Comparison of ENCODE assay signal across 28 cellular contexts in genomic region chr9:108434502-108434901, GRCh38.
DNase-seq lines count a peak whose midpoint lies in the region; ATAC-seq and TF ChIP-seq lines count a peak whose summit lies in the region.
"Had no signal": no experiment of that assay in that cellular context is flagged by ENCODE, and none has a peak within 500 bp of the region (broad histone marks: within the 10 kb centered on the region; RNA-seq: fewer than 3 reads in every experiment).

No MANE protein-coding gene starts in this region.

- no peaks in the 10 kb centered on the region for H3K79me2 ChIP-seq in fibroblast of lung (ENCODE audit: control insufficient read depth, insufficient read depth, low read length)

- H2AFZ ChIP-seq in fibroblast of lung (ENCODE audit: low read length), result no peak overlapping the region

- TF ChIP-seq CTCF in fibroblast of lung (conservative IDR thresholded peaks at IDR 0.05 in 1 of 2, IDR thresholded peaks at IDR 0.05 in 1 of 2; ENCODE audit: low read depth in 1 of 2, low read length in 2 of 2), result peak in 1 of 2 donors; percentile 6

- H3K36me3 ChIP-seq in fibroblast of lung (ENCODE audit: control insufficient read depth, insufficient read depth, low read length), result no peaks in the 10 kb centered on the region
- H3K36me3 ChIP-seq: esophagus muscularis mucosa, HAP-1 had no signal

- no peaks in the 10 kb centered on the region for H3K9me3 ChIP-seq in fibroblast of lung (ENCODE audit: control insufficient read depth, insufficient read depth, low read depth, low read length)
- H3K9me3 ChIP-seq: HAP-1 had no signal

- H3K4me1 ChIP-seq in fibroblast of lung (ENCODE audit: control insufficient read depth, extremely low read depth, insufficient read depth, low read length), result no peaks in the 10 kb centered on the region
- H3K4me1 ChIP-seq: esophagus muscularis mucosa, HAP-1, psoas muscle had no signal

- no peak overlapping the region for H3K4me3 ChIP-seq in fibroblast of lung (replicated peaks in 1 of 4; ENCODE audit: control extremely low read depth in 1 of 4, insufficient read depth in 1 of 4, low read depth in 3 of 4, low read length in 4 of 4)
- H3K4me3 ChIP-seq: dorsolateral prefrontal cortex, esophagus muscularis mucosa, HAP-1, psoas muscle had no signal

- no peak overlapping the region for H3K9ac ChIP-seq in fibroblast of lung (ENCODE audit: insufficient read depth, low read length)
- H3K9ac ChIP-seq: SK-N-SH had no signal

- no peak overlapping the region for H3K27ac ChIP-seq in fibroblast of lung (ENCODE audit: insufficient read depth, low read length)
- H3K27ac ChIP-seq: dorsolateral prefrontal cortex, esophagus muscularis mucosa, psoas muscle had no signal

- DNase-seq in ELR (ENCODE audit: low read depth) (peak; percentile 33), RPMI7951 (ENCODE audit: low read depth) (peak; percentile 54), fibroblast of lung (ENCODE audit: low read depth in 2 of 2) (peak; percentile 30 to 75), myocyte (ENCODE audit: low read depth) (peak; percentile 86), NCI-H524 treated with DMSO at 0.1 percent for 48 hours (lab: John Stamatoyannopoulos, UW) (no peak), NCI-H526 treated with DMSO at 0.1 percent for 48 hours (lab: John Stamatoyannopoulos, UW) (no peak)
- DNase-seq: activated B cell treated with CpG ODN at 0.5 μM for 24 hours; activated CD4-positive, alpha-beta T cell treated with anti-CD3 and anti-CD28 coated beads, Interleukin-2, amount 50 U/mL, for 1 hour; activated gamma-delta T cell treated with Interleukin-2 at 50 U/mL for 16 hours; activated naive CD8-positive, alpha-beta T cell treated with anti-CD3 and anti-CD28 coated beads, Interleukin-2, amount 50 U/mL, for 24 hours; activated T-cell treated with anti-CD3 and anti-CD28 coated beads, Interleukin-2, amount 50 U/mL, for 24 hours; C1 segment of cervical spinal cord; cerebellar nuclear complex; COR-L47; dorsolateral prefrontal cortex; hypothalamus; Karpas-422; naive thymus-derived CD8-positive, alpha-beta T cell; NCI-H146; NCI-H446; psoas muscle; SK-N-SH; trophoblast cell had no signal

- ATAC-seq in GM21360 (IDR thresholded peaks at IDR 0.05; ENCODE audit: unreplicated experiment), result no peak
- no peak for ATAC-seq in HG02798 (IDR thresholded peaks at IDR 0.05; ENCODE audit: poor library complexity, unreplicated experiment)
- ATAC-seq: activated naive CD8-positive, alpha-beta T cell treated with anti-CD3 and anti-CD28 coated beads, Interleukin-2, amount 50 U/mL, for 24 hours; naive thymus-derived CD8-positive, alpha-beta T cell; psoas muscle; stimulated activated memory B cell treated with anti-CD40 and anti-IgM and Interleukin-4, amounts not matched to agents 10 μg/mL and 1 μg/mL and 100 μg/mL, for 72 hours had no signal

- no peaks in the 10 kb centered on the region for H3K27me3 ChIP-seq in fibroblast of lung (ENCODE audit: control insufficient read depth, insufficient read depth, low read length)
- H3K27me3 ChIP-seq: dorsolateral prefrontal cortex, esophagus muscularis mucosa had no signal

- H3K4me2 ChIP-seq in fibroblast of lung (ENCODE audit: extremely low read depth, insufficient read depth, low read length), result no peak overlapping the region
- H3K4me2 ChIP-seq: SK-N-SH had no signal

- no peaks in the 10 kb centered on the region for H4K20me1 ChIP-seq in fibroblast of lung (ENCODE audit: control insufficient read depth, extremely low read depth, insufficient read depth, low read length)

Comparison
In these comparisons a context has a peak if more than half of its experiments do, and no peak if none do; other contexts are left out.
1. DNase-seq: peak in ELR (single experiment), RPMI7951 (single experiment), fibroblast of lung (2 of 2) and myocyte (single experiment); none in NCI-H524 treated with DMSO at 0.1 percent for 48 hours (single experiment) and NCI-H526 treated with DMSO at 0.1 percent for 48 hours (single experiment).